In the genomic region with DNA sequence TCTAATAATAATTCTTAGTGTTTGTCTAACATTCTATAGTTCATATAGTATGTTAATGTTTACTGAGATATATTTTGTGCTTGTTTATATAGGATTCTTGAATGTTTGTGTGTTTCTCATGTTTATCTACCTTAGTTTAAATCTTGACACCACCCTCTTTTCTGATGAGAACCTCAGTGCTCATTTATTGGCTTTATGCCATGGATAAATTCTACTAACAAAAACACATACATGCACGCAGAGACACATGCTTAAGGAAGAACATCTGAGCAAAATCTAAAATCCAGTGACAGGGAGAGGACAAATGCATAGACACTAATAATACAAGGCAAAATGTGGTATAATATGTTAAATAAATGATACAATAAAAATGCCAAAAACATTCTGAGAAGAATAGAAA, we compare ENCODE assay signal across 1 cellular context.
TF ChIP-seq lines count a peak whose summit lies in the region.

No MANE protein-coding gene starts in this region.

TF ChIP-seq in IMR-90, 13 proteins besides CTCF, POLR2A, EP300 and RAD21:
- TF ChIP-seq MAZ (IDR thresholded peaks at IDR 0.05; ENCODE audit: borderline replicate concordance, low read depth, low read length) (no peak), CEBPB (IDR thresholded peaks at IDR 0.05; ENCODE audit: low read depth, low read length) (no peak), MXI1 (IDR thresholded peaks at IDR 0.05; ENCODE audit: borderline replicate concordance, low read depth, low read length) (no peak), RFX5 (IDR thresholded peaks at IDR 0.05; ENCODE audit: low read depth, low read length) (no peak)
TF ChIP-seq in IMR-90: peak in this region for 0.
